Comparison of ENCODE assay signal across 8 cellular contexts in the genomic region with DNA sequence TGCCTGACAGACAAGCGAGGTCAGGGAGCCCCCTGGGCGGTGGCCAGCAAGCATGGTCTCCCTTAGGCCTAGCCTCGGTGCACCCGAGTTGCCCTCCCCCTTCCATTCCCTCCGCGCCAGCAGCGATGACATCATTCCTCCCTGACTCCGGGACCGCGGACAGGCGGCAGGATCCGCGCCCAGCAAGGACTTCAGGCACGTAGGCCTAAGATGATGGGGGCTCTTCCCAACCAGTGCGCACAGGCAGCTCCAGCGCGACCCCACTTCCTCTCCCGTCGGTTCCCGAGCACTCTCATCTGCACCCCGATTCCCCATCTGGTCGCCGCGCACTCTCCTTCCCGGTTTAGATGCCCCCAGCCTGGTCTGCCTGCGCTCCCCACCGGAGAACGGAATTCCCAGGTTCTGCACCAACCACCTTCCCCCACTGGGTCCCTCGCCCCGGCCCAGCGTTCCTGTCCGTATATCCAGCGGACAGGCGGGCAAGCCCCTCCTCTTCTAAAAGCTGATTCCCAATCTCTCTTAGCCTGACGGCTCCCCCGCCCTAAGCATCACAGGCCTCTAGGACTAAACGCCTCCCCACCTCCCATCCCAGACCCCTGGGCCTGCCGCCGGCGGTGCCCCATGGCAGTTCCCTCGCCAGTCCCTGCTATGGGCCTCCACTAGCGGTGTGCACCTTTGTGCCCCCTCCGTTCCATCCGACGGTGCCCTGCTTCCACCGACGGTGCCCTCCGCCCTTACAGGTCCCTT. TPM values are rescaled to one million over a fixed set of nuclear protein-coding genes. Genes with fewer than 3 reads are reported as not detected.
DNase-seq lines count a peak whose midpoint lies in the region; ATAC-seq and TF ChIP-seq lines count a peak whose summit lies in the region.

No MANE protein-coding gene starts in this region.

- DNase-seq in AG10803 (ENCODE audit: low read depth) (peak; percentile 72), HCT116 (ENCODE audit: low read depth, low spot score) (no peak), SK-N-DZ (ENCODE audit: low spot score) (peak; percentile 70), cerebellum (ENCODE audit: low spot score) (peak; percentile 86), inferior parietal cortex (ENCODE audit: extremely low spot score) (peak; percentile 63), sigmoid colon (peak; percentile 90), NOMO-1 (lab: John Stamatoyannopoulos, UW; ENCODE audit: unreplicated experiment in 2 of 2) (no peak)

- TF ChIP-seq EP300 in sigmoid colon (IDR thresholded peaks at IDR 0.05) = no peak

- no peaks in the 10 kb centered on the region for H4K20me1 ChIP-seq in HCT116 (ENCODE audit: insufficient read depth)

- peak overlapping the region; percentile 85 for H3K4me2 ChIP-seq in HCT116 (ENCODE audit: low read length)

- WGBS in sigmoid colon, 2 donors = 16 to 24% methylated on average over 48 of the region's 48 CpGs

- H3K36me3 ChIP-seq in HCT116 (ENCODE audit: control insufficient read depth in 1 of 2, insufficient read depth in 2 of 2, low read length in 2 of 2) (no peaks in the 10 kb centered on the region), sigmoid colon (no peaks in the 10 kb centered on the region)

- no peak overlapping the region for H2AFZ ChIP-seq in HCT116 (ENCODE audit: low read depth, low read length, poor library complexity, severe bottlenecking)

- H3K27ac ChIP-seq in HCT116 (ENCODE audit: low read depth, low read length) = peak overlapping the region; percentile 4; the same call in 1 of the 2 replicates
- H3K27ac ChIP-seq in sigmoid colon = peak overlapping the region; percentile 82 to 88 (median 84)

- H3K9me2 ChIP-seq in HCT116 (ENCODE audit: insufficient read depth) = no peaks in the 10 kb centered on the region

- TF ChIP-seq CTCF in AG10803 (conservative IDR thresholded peaks at IDR 0.05; ENCODE audit: low read length) = no peak
- no peak for TF ChIP-seq CTCF in HCT116 (IDR thresholded peaks at IDR 0.05 in 2 of 3, conservative IDR thresholded peaks at IDR 0.05 in 1 of 3; ENCODE audit: borderline replicate concordance in 1 of 3, insufficient read depth in 1 of 3, low read depth in 2 of 3, low read length in 2 of 3)
- no peak for TF ChIP-seq CTCF in sigmoid colon (IDR thresholded peaks at IDR 0.05)

- POLR2A ChIA-PET in HCT116 (lab: Charles Lee) = interaction anchor here (1.1 kb wide), 1 partner anchor 13 kb away, joined by 3 read pairs; no protein-coding TSS in a partner anchor

- no TSS peak for BruUV-seq in HCT116 (replicated peaks; lab: Mats Ljungman, UMichigan)

- intact Hi-C loops in HCT116 (cut with micrococcal nuclease) = loop anchor here (5.0 to 10.0 kb wide), 2 partner anchors 45 to 413 kb away; a partner anchor contains a TSS
- intact Hi-C loops in sigmoid colon (cut with DNase I) = loop anchor here (1.0 to 5.0 kb wide), 6 partner anchors 45 to 155 kb away; a partner anchor contains a TSS

- H3K27me3 ChIP-seq in HCT116 (ENCODE audit: insufficient read depth, low read length) (no peaks in the 10 kb centered on the region), sigmoid colon (no peaks in the 10 kb centered on the region)

- H3K4me1 ChIP-seq in HCT116 (ENCODE audit: control insufficient read depth in 1 of 2, insufficient read depth in 2 of 2, low read length in 2 of 2) (peaks cover 13 to 38% of the 10 kb centered on the region in 2 experiments), sigmoid colon (peaks cover 0 to 32% (median 22%) of the 10 kb centered on the region in 4 donors)

- H3K4me3 ChIP-seq in AG10803 (ENCODE audit: low read length) (peak overlapping the region; percentile 90), HCT116 (replicated peaks in 1 of 2; ENCODE audit: low read depth in 1 of 2, low read length in 2 of 2) (peak overlapping the region; percentile 78 to 79), sigmoid colon (peak overlapping the region; percentile 59 to 96 (median 70))

- peak; percentile 8; the same call in 1 of the 2 replicates for ATAC-seq in HCT116
- ATAC-seq in HG02840 (IDR thresholded peaks at IDR 0.05; ENCODE audit: low FRiP score, unreplicated experiment) = no peak

- RAD21 ChIA-PET in HCT116 (lab: Charles Lee; ENCODE audit: low non-redundant PET in 1 of 2, low total read pairs in 2 of 2, uncharacterized antibody in 2 of 2, unreplicated experiment in 2 of 2) = no interaction called here

- H3K9me3 ChIP-seq in HCT116 (ENCODE audit: control insufficient read depth in 1 of 2, insufficient read depth in 1 of 2, low read depth in 1 of 2, low read length in 2 of 2) = no peaks in the 10 kb centered on the region
- no peaks in the 10 kb centered on the region for H3K9me3 ChIP-seq in sigmoid colon

- CTCF ChIA-PET in HCT116 (lab: Charles Lee) = interaction anchor here (1.1 kb wide), 1 partner anchor 146 kb away, joined by 4 read pairs; no protein-coding TSS in a partner anchor

- no peak for TF ChIP-seq POLR2A in HCT116 (IDR thresholded peaks at IDR 0.05; ENCODE audit: borderline replicate concordance, extremely low read depth, insufficient read depth, insufficient read length)
- TF ChIP-seq POLR2A in sigmoid colon (IDR thresholded peaks at IDR 0.05) = no peak

- no peak for TF ChIP-seq RAD21 in HCT116 (IDR thresholded peaks at IDR 0.05; ENCODE audit: low read depth)

- peaks cover 19% of the 10 kb centered on the region for H3K79me2 ChIP-seq in HCT116 (ENCODE audit: insufficient read depth, low read length)

- peak overlapping the region; percentile 76 for H3K9ac ChIP-seq in HCT116 (ENCODE audit: low read length)

TF ChIP-seq in HCT116, 20 proteins besides CTCF, POLR2A, EP300 and RAD21 (continues in another document):
- TF ChIP-seq ZNF274 (IDR thresholded peaks at IDR 0.05; ENCODE audit: low read depth, low read length) (no peak), YY1 (IDR thresholded peaks at IDR 0.05; ENCODE audit: extremely low read depth, insufficient replicate concordance, low read depth, low read length) (no peak), EZH2 (IDR thresholded peaks at IDR 0.05) (no peak), TCF7L2 (IDR thresholded peaks at IDR 0.05; ENCODE audit: borderline replicate concordance, extremely low read depth, insufficient read depth, insufficient read length) (no peak), SP1 (IDR thresholded peaks at IDR 0.05; ENCODE audit: low read depth) (no peak), SRF (IDR thresholded peaks at IDR 0.05; ENCODE audit: low read depth) (no peak)
- TF ChIP-seq, protein P1, sequence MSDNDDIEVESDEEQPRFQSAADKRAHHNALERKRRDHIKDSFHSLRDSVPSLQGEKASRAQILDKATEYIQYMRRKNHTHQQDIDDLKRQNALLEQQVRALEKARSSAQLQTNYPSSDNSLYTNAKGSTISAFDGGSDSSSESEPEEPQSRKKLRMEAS (IDR thresholded peaks at IDR 0.05) = no peak
- TF ChIP-seq, protein P2, sequence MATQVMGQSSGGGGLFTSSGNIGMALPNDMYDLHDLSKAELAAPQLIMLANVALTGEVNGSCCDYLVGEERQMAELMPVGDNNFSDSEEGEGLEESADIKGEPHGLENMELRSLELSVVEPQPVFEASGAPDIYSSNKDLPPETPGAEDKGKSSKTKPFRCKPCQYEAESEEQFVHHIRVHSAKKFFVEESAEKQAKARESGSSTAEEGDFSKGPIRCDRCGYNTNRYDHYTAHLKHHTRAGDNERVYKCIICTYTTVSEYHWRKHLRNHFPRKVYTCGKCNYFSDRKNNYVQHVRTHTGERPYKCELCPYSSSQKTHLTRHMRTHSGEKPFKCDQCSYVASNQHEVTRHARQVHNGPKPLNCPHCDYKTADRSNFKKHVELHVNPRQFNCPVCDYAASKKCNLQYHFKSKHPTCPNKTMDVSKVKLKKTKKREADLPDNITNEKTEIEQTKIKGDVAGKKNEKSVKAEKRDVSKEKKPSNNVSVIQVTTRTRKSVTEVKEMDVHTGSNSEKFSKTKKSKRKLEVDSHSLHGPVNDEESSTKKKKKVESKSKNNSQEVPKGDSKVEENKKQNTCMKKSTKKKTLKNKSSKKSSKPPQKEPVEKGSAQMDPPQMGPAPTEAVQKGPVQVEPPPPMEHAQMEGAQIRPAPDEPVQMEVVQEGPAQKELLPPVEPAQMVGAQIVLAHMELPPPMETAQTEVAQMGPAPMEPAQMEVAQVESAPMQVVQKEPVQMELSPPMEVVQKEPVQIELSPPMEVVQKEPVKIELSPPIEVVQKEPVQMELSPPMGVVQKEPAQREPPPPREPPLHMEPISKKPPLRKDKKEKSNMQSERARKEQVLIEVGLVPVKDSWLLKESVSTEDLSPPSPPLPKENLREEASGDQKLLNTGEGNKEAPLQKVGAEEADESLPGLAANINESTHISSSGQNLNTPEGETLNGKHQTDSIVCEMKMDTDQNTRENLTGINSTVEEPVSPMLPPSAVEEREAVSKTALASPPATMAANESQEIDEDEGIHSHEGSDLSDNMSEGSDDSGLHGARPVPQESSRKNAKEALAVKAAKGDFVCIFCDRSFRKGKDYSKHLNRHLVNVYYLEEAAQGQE (IDR thresholded peaks at IDR 0.05; ENCODE audit: low read depth) = no peak
- TF ChIP-seq, protein P3, sequence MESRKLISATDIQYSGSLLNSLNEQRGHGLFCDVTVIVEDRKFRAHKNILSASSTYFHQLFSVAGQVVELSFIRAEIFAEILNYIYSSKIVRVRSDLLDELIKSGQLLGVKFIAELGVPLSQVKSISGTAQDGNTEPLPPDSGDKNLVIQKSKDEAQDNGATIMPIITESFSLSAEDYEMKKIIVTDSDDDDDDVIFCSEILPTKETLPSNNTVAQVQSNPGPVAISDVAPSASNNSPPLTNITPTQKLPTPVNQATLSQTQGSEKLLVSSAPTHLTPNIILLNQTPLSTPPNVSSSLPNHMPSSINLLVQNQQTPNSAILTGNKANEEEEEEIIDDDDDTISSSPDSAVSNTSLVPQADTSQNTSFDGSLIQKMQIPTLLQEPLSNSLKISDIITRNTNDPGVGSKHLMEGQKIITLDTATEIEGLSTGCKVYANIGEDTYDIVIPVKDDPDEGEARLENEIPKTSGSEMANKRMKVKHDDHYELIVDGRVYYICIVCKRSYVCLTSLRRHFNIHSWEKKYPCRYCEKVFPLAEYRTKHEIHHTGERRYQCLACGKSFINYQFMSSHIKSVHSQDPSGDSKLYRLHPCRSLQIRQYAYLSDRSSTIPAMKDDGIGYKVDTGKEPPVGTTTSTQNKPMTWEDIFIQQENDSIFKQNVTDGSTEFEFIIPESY (IDR thresholded peaks at IDR 0.05; ENCODE audit: extremely low read depth, insufficient replicate concordance, low read length) = no peak

RNA-seq across cellular contexts. Expression of a gene that starts 0.9 kb away (rescaled TPM):
- total RNA-seq in HCT116 (2021; ENCODE audit: unreplicated experiment) (13.4 TPM), cerebellum (19.0 TPM), sigmoid colon (10 to 100 TPM in 1 of 4 donors, 1 to 10 TPM in 3; 7.4 to 10.2 (median 8.8) TPM)
- polyA plus RNA-seq in HCT116 (2012) = 8.1 and 9.3 TPM in 2 replicates
- 29.1 and 34.2 TPM in 2 replicates for polyA plus RNA-seq in SK-N-DZ (2014; cell fraction: cytosol; rRNA removed)
- 27.9 and 30.5 TPM in 2 replicates for polyA plus RNA-seq in SK-N-DZ (2014; cell fraction: nucleus; rRNA removed)
- polyA plus RNA-seq in sigmoid colon = 1 to 10 TPM; 3.0 to 7.9 (median 3.2) TPM

RNA-seq across cellular contexts. Expression of a gene that starts 1.2 kb away (rescaled TPM):
- 1.1 TPM for total RNA-seq in HCT116 (2021; ENCODE audit: unreplicated experiment)
- 0.90 and 1.2 TPM in 2 replicates for polyA plus RNA-seq in HCT116 (2012)
- polyA plus RNA-seq in SK-N-DZ (2014; cell fraction: cytosol; rRNA removed) = 1.3 and 1.6 TPM in 2 replicates
- 12.6 and 21.7 TPM in 2 replicates for polyA plus RNA-seq in SK-N-DZ (2014; cell fraction: nucleus; rRNA removed)
- 13.2 TPM for total RNA-seq in cerebellum
- total RNA-seq in sigmoid colon = under 1 TPM in 1 of 4 donors, not detected in 3; under 0.01 TPM
- under 1 TPM in 1 of 3 donors, not detected in 2; 0.01 TPM for polyA plus RNA-seq in sigmoid colon

Comparison
In these comparisons a context has a peak if more than half of its experiments do, and no peak if none do; other contexts are left out.
1. DNase-seq: peak in AG10803 (single experiment), SK-N-DZ (single experiment), cerebellum (single experiment), inferior parietal cortex (single experiment) and sigmoid colon (single experiment); none in HCT116 (single experiment) and NOMO-1 (0 of 2).
2. Peak in every context shown above with its lines, with median percentiles within 50 percentile points of each other: H3K4me3 ChIP-seq.